Comparison of ENCODE assay signal across 18 cellular contexts in genomic region chrX:112759512-112759911, GRCh38.
"Had no signal": no experiment of that assay in that cellular context is flagged by ENCODE, and none has a peak within 500 bp of the region (broad histone marks: within the 10 kb centered on the region; RNA-seq: fewer than 3 reads in every experiment).

No MANE protein-coding gene starts in this region.

- H3K27me3 ChIP-seq: brain microvascular endothelial cell, neutrophil, right atrium auricular region, thyroid gland, uterus had no signal

- H3K4me1 ChIP-seq: right atrium auricular region, thyroid gland, uterus had no signal

- H3K36me3 ChIP-seq: brain microvascular endothelial cell, neutrophil, right atrium auricular region, thyroid gland, uterus had no signal

- H3K4me3 ChIP-seq: dorsolateral prefrontal cortex, right atrium auricular region, thyroid gland, uterus had no signal

- ATAC-seq: activated CD4-positive, CD25-positive, alpha-beta regulatory T cell treated with anti-CD3 and anti-CD28 coated beads, Interleukin-2, amount 50 U/mL, for 24 hours; activated naive CD4-positive, alpha-beta T cell treated with anti-CD3 and anti-CD28 coated beads, Interleukin-2, amount 50 U/mL, for 72 hours had no signal

- DNase-seq: activated CD4-positive, alpha-beta T cell treated with anti-CD3 and anti-CD28 coated beads, Interleukin-2, amount 50 U/mL, for 4 hours; activated effector memory CD4-positive, alpha-beta T cell treated with anti-CD3 and anti-CD28 coated beads, Interleukin-2, amount 50 U/mL, for 16 hours; activated T-cell treated with anti-CD3 and anti-CD28 coated beads, Interleukin-2, amount 50 U/mL, for 1 hour; amniotic stem cell; brain microvascular endothelial cell; dorsolateral prefrontal cortex; midbrain; naive B cell; small intestine; thyroid gland; uterus had no signal

- H3K27ac ChIP-seq: brain microvascular endothelial cell, neutrophil, right atrium auricular region, thyroid gland, uterus had no signal

- FAIRE-seq: endometrium, frontal cortex, keratinocyte, small intestine had no signal

- H3K9me3 ChIP-seq: neutrophil, right atrium auricular region, thyroid gland, uterus had no signal
